6 cellular contexts compared by ENCODE assay signal in the genomic region with DNA sequence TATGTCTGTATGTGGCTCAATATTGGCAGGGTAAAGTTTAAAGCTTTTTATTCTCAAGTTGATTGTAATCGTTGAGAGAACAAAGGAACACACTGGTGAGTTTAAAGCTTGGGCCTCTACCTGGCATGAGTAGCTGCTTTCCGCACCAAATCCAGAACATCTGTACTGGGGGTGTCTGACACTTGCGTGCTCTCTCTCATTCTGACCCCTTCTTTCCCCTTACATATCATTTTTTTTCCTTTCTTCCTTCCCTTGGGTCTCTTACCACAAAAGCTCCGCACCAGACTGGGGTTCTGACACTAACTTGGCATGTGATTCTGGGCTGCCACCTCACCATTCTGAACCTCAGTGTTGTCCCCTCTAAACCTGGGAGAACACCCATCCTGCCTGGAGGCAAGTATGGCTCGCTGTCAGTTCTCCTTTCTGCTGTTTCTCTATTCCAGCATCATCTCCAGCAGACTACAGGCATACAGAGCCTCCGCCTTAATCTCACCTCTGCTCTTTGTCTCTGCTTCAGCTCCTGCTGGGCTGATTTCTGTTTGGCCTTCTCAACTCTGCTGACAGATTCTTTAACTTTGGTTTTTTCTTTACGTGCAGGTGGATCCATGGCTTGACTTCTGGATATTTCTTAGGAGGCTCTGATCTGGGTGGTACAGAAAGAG. TPM values are rescaled to one million over a fixed set of nuclear protein-coding genes. Genes with fewer than 3 reads are reported as not detected.
DNase-seq lines count a peak whose midpoint lies in the region; ATAC-seq and TF ChIP-seq lines count a peak whose summit lies in the region.

No MANE protein-coding gene starts in this region.

- H2AFZ ChIP-seq in MM.1S (ENCODE audit: low read length), result peak overlapping the region; percentile 98

- no peaks in the 10 kb centered on the region for H3K9me3 Mint-ChIP-seq in progenitor cell of endocrine pancreas (ENCODE audit: low read depth)

- H3K4me1 ChIP-seq in MM.1S (ENCODE audit: low read length), result peaks cover 6% of the 10 kb centered on the region

- H3K27ac Mint-ChIP-seq in progenitor cell of endocrine pancreas, result peak overlapping the region; percentile 97

- no peak for ATAC-seq in HG02588 (IDR thresholded peaks at IDR 0.05; ENCODE audit: unreplicated experiment)

- TF ChIP-seq CTCF in MM.1S (IDR thresholded peaks at IDR 0.05; ENCODE audit: low read length), result no peak
- TF ChIP-seq CTCF in progenitor cell of endocrine pancreas (IDR thresholded peaks at IDR 0.05; ENCODE audit: unreplicated experiment), result no peak

- peaks cover 9% of the 10 kb centered on the region for H3K4me1 Mint-ChIP-seq in progenitor cell of endocrine pancreas (ENCODE audit: low read depth)

- peaks cover 16% of the 10 kb centered on the region for H3K36me3 Mint-ChIP-seq in progenitor cell of endocrine pancreas (ENCODE audit: insufficient read depth)

- peak overlapping the region; percentile 84 for H3K4me3 Mint-ChIP-seq in progenitor cell of endocrine pancreas (ENCODE audit: low read depth)

- H3K27me3 Mint-ChIP-seq in progenitor cell of endocrine pancreas, result no peaks in the 10 kb centered on the region

- no peaks in the 10 kb centered on the region for H3K36me3 ChIP-seq in MM.1S (replicated peaks; ENCODE audit: insufficient read depth, low read length)

- H3K9me2 ChIP-seq in MM.1S (replicated peaks; ENCODE audit: insufficient read depth, low read length), result no peaks in the 10 kb centered on the region

- H3K4me3 ChIP-seq in MM.1S (ENCODE audit: low read length), result peak overlapping the region; percentile 85

- peak overlapping the region; percentile 90 for H3K4me2 ChIP-seq in MM.1S (ENCODE audit: low read depth, low read length)

- peaks cover 8% of the 10 kb centered on the region; the same call in 1 of the 2 replicates for H3F3A ChIP-seq in MM.1S (ENCODE audit: insufficient read depth, low read length)

- H3K9ac ChIP-seq in MM.1S (ENCODE audit: low read length), result peak overlapping the region; percentile 71; the same call in 1 of the 2 replicates

- peak overlapping the region; percentile 37; the same call in 1 of the 2 replicates for H3K27ac ChIP-seq in MM.1S (ENCODE audit: low read length)
- peak overlapping the region; percentile 80 for H3K27ac ChIP-seq in cingulate gyrus (ENCODE audit: low read depth, low read length)

- H3K79me2 ChIP-seq in MM.1S (ENCODE audit: low read length), result no peaks in the 10 kb centered on the region

- DNase-seq in DMS53 (lab: John Stamatoyannopoulos, UW) (peak; percentile 66), MM.1S (peak; percentile 17), progenitor cell of endocrine pancreas (ENCODE audit: low spot score, unreplicated experiment) (no peak), NCI-H1048 (lab: John Stamatoyannopoulos, UW) (no peak)

- no peaks in the 10 kb centered on the region for H3K9me3 ChIP-seq in MM.1S (replicated peaks; ENCODE audit: insufficient read depth, low read length)

- no peaks in the 10 kb centered on the region for H3K27me3 ChIP-seq in MM.1S (replicated peaks; ENCODE audit: insufficient read depth, low read length)

- H4K20me1 ChIP-seq in MM.1S (ENCODE audit: insufficient read depth, low read length), result no peaks in the 10 kb centered on the region

RNA-seq across cellular contexts. Expression of gene ERMAP, which starts 0.9 kb away (rescaled TPM):
- total RNA-seq in progenitor cell of endocrine pancreas, result 10.4 and 12.9 TPM in 2 replicates

RNA-seq across cellular contexts. Expression of gene SVBP, which starts 1.1 kb away (rescaled TPM):
- 58.4 and 65.8 TPM in 2 replicates for total RNA-seq in progenitor cell of endocrine pancreas

RNA-seq across cellular contexts. Expression of gene ZNF691, which starts 30.3 kb away (rescaled TPM):
- total RNA-seq in progenitor cell of endocrine pancreas, result 18.1 and 18.8 TPM in 2 replicates

RNA-seq across cellular contexts. Expression of gene TMEM269, which starts 31.3 kb away (rescaled TPM):
- 0.42 and 0.48 TPM in 2 replicates for total RNA-seq in progenitor cell of endocrine pancreas

RNA-seq across cellular contexts. Expression of gene C1orf50, which starts 49.0 kb away (rescaled TPM):
- total RNA-seq in progenitor cell of endocrine pancreas, result 9.7 and 12.0 TPM in 2 replicates

Comparison
In these comparisons a context has a peak if more than half of its experiments do, and no peak if none do; other contexts are left out.
1. DNase-seq: peak in DMS53 (single experiment) and MM.1S (single experiment); none in progenitor cell of endocrine pancreas (single experiment) and NCI-H1048 (single experiment).